18 cellular contexts compared by ENCODE assay signal in genomic region chr7:51304729-51305128, GRCh38. TPM values are rescaled to one million over a fixed set of nuclear protein-coding genes. Genes with fewer than 3 reads are reported as not detected.
"Had no signal": no experiment of that assay in that cellular context is flagged by ENCODE, and none has a peak within 500 bp of the region (broad histone marks: within the 10 kb centered on the region; RNA-seq: fewer than 3 reads in every experiment).

No MANE protein-coding gene starts in this region.

- H3K9me3 Mint-ChIP-seq: activated naive CD4-positive, alpha-beta T cell treated with anti-CD3 and anti-CD28 coated beads, Interleukin-2, amount 50 U/mL, for 72 hours; mesothelial cell of epicardium; nephron had no signal

- H3K9me3 ChIP-seq: adrenal gland, esophagus squamous epithelium, sigmoid colon, spleen, transverse colon had no signal

- H3K4me1 ChIP-seq: adrenal gland, esophagus squamous epithelium, sigmoid colon, spleen had no signal

- H3K27me3 ChIP-seq: adrenal gland, esophagus squamous epithelium, sigmoid colon, transverse colon had no signal

- H3K36me3 ChIP-seq: adrenal gland, cardiac muscle cell, esophagus squamous epithelium, sigmoid colon, spleen, transverse colon had no signal

- H3K27ac Mint-ChIP-seq: activated naive CD4-positive, alpha-beta T cell treated with anti-CD3 and anti-CD28 coated beads, Interleukin-2, amount 50 U/mL, for 72 hours; mesothelial cell of epicardium; nephron had no signal

- H3K27ac ChIP-seq: adrenal gland, cardiac muscle cell, esophagus squamous epithelium, sigmoid colon, spleen, transverse colon, WERI-Rb-1 had no signal

- H3K4me3 Mint-ChIP-seq: mesothelial cell of epicardium, nephron had no signal

- H3K4me3 ChIP-seq: adrenal gland, cardiac muscle cell, esophagus squamous epithelium, lung, sigmoid colon, spleen, transverse colon had no signal

- H3K36me3 Mint-ChIP-seq: activated naive CD4-positive, alpha-beta T cell treated with anti-CD3 and anti-CD28 coated beads, Interleukin-2, amount 50 U/mL, for 72 hours; mesothelial cell of epicardium had no signal

- ATAC-seq: activated naive CD4-positive, alpha-beta T cell treated with anti-CD3 and anti-CD28 coated beads, Interleukin-2, amount 50 U/mL, for 72 hours; left lobe of liver had no signal

- DNase-seq: activated CD4-positive, alpha-beta T cell treated with anti-CD3 and anti-CD28 coated beads for 1 hour; activated CD4-positive, alpha-beta T cell treated with anti-CD3 and anti-CD28 coated beads, Interleukin-2, amount 50 U/mL, for 4 hours; activated gamma-delta T cell; esophagus squamous epithelium; sigmoid colon; spleen; stimulated activated naive CD4-positive, alpha-beta T cell; SW 1271; T-helper 2 cell; transverse colon; WERI-Rb-1 had no signal

RNA-seq across cellular contexts. Expression of gene COBL, which starts 11.9 kb away (rescaled TPM):
- total RNA-seq: activated naive CD4-positive, alpha-beta T cell treated with anti-CD3 and anti-CD28 coated beads, Interleukin-2, amount 50 U/mL, for 72 hours had no signal
